Comparison of ENCODE assay signal across 8 cellular contexts in the genomic region with DNA sequence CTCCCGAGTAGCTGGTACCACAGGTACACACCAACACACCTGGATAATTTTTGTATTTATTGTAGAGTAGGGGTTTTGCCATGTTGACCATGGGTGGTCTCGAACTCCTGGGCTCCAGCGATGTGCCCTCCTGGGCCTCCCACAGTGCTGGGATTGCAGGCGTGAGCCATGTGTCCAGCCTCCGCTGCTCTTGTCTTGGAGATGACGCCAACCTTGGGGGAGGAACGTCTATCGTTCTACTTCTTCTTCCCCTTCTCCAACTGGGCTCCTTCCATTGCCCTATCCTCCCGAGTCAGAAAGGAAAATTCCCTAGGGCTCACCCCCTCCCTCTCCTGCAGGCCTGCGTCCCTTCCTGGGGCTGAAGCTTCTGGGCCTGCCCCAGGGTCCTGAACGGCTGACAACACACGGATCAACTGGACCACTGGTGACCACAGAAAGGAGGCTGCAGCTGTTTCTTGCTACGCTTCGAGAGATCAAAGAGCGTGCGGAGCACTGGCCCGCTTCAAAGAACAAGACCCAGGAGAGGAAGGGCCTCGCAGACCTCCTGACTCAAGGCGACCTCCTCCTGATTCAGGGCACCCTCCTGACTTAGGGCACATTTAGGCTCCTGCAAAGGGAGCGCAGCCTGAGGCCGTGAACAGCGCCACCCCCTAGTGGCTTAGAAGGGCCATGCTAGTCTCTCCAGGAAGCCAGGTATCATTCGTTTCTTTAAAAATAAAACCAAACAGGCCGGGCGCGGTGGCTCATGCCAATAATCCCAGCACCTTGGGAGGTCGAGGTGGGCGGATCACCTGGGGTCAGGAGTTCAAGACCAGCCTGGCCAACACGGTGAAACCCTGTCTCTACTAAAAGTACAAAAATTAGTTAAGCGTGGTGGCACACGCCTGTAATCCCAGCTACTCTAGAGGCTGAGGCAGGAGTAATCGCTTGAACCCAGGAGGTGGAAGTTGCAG. TPM values are rescaled to one million over a fixed set of nuclear protein-coding genes. Genes with fewer than 3 reads are reported as not detected.
DNase-seq lines count a peak whose midpoint lies in the region; ATAC-seq and TF ChIP-seq lines count a peak whose summit lies in the region.

No MANE protein-coding gene starts in this region.

- peaks cover 0 to 28% (median 19%) of the 10 kb centered on the region in 12 donors for H3K4me1 ChIP-seq in heart left ventricle
- peaks cover 0 to 12% (median 10%) of the 10 kb centered on the region in 4 donors for H3K4me1 ChIP-seq in sigmoid colon

- H3K9me3 ChIP-seq in SK-N-MC (ENCODE audit: low read depth, low read length): no peaks in the 10 kb centered on the region
- no peaks in the 10 kb centered on the region for H3K9me3 ChIP-seq in heart left ventricle
- H3K9me3 ChIP-seq in sigmoid colon: no peaks in the 10 kb centered on the region

- 47 to 64% (median 56%) methylated on average over 25 to 32 of the region's 32 CpGs for WGBS in heart left ventricle, 4 donors
- WGBS in sigmoid colon, 2 donors: 40 to 51% methylated on average over 32 of the region's 32 CpGs

- peak; percentile 77 for ATAC-seq in GM18861 (IDR thresholded peaks at IDR 0.05; ENCODE audit: unreplicated experiment)
- peak; percentile 88 for ATAC-seq in HG03175 (IDR thresholded peaks at IDR 0.05; ENCODE audit: unreplicated experiment)
- peak; percentile 45 to 79 (median 74) for ATAC-seq in heart left ventricle

- no peaks in the 10 kb centered on the region for H3K27me3 ChIP-seq in heart left ventricle
- no peaks in the 10 kb centered on the region for H3K27me3 ChIP-seq in sigmoid colon

- intact Hi-C loops in heart left ventricle (cut with DNase I) (loop anchor here in 9 of 10 donors (1.0 to 10.0 kb wide), 7 partner anchors 49 to 579 kb away; a partner anchor contains a TSS), sigmoid colon (cut with DNase I) (no loop called here)

- H3K4me3 ChIP-seq in AG09309 (ENCODE audit: control insufficient read depth, low read depth, low read length): no peak overlapping the region
- H3K4me3 ChIP-seq in SK-N-MC: no peak overlapping the region
- H3K4me3 ChIP-seq in heart left ventricle: peak overlapping the region in 3 of 12 donors; percentile 2 to 38 (median 20)
- no peak overlapping the region for H3K4me3 ChIP-seq in sigmoid colon

- TF ChIP-seq POLR2A in heart left ventricle (IDR thresholded peaks at IDR 0.05) (no peak), sigmoid colon (IDR thresholded peaks at IDR 0.05) (no peak)

- DNase-seq in AG09309 (ENCODE audit: low read depth) (no peak), SK-N-MC (ENCODE audit: low read depth, low spot score) (peak; percentile 16), heart left ventricle (peak; percentile 58 to 84 (median 63)), sigmoid colon (peak; percentile 76), NCI-H526 treated with DMSO at 0.1 percent for 48 hours (lab: John Stamatoyannopoulos, UW) (no peak)
- DNase-seq in activated naive CD4-positive, alpha-beta T cell treated with Interleukin-2 at 50 U/mL for 16 hours: peak; percentile 70

- TF ChIP-seq EP300 in sigmoid colon (IDR thresholded peaks at IDR 0.05): no peak

- H3K36me3 ChIP-seq in SK-N-MC (ENCODE audit: insufficient read depth, low read length): no peaks in the 10 kb centered on the region
- H3K36me3 ChIP-seq in heart left ventricle: no peaks in the 10 kb centered on the region
- H3K36me3 ChIP-seq in sigmoid colon: no peaks in the 10 kb centered on the region

- no peak overlapping the region for H3K9ac ChIP-seq in SK-N-MC (ENCODE audit: insufficient read length)

- TF ChIP-seq CTCF in AG09309 (IDR thresholded peaks at IDR 0.05; ENCODE audit: control insufficient read depth, insufficient read depth, low read depth, low read length, missing control alignments) (peak; percentile 86), heart left ventricle (IDR thresholded peaks at IDR 0.05) (peak; percentile 65 to 89 (median 82)), sigmoid colon (IDR thresholded peaks at IDR 0.05) (peak; percentile 10 to 72 (median 59))

- H3K27ac ChIP-seq in SK-N-MC (no peak overlapping the region), heart left ventricle (peak overlapping the region in 1 of 12 donors; percentile 24), sigmoid colon (no peak overlapping the region)

RNA-seq across cellular contexts. Expression of a gene that starts 48.5 kb away (rescaled TPM):
- total RNA-seq in heart left ventricle (10 to 100 TPM; 26.3 to 48.4 (median 32.5) TPM), sigmoid colon (10 to 100 TPM; 31.7 to 61.5 (median 53.6) TPM)
- polyA plus RNA-seq in heart left ventricle (1 to 10 TPM; 5.1 to 7.0 TPM), sigmoid colon (1 to 10 TPM; 2.4 to 8.6 (median 6.0) TPM)

Comparison
In these comparisons a context has a peak if more than half of its experiments do, and no peak if none do; other contexts are left out.
1. DNase-seq: peak in SK-N-MC (single experiment), activated naive CD4-positive, alpha-beta T cell treated with Interleukin-2 at 50 U/mL for 16 hours (single experiment), heart left ventricle (5 of 5) and sigmoid colon (single experiment); none in AG09309 (single experiment) and NCI-H526 treated with DMSO at 0.1 percent for 48 hours (single experiment).
2. Peak in every context shown above with its lines, with median percentiles within 50 percentile points of each other: CTCF ChIP-seq and ATAC-seq.